Comparison of ENCODE assay signal across 8 cellular contexts in the genomic region with DNA sequence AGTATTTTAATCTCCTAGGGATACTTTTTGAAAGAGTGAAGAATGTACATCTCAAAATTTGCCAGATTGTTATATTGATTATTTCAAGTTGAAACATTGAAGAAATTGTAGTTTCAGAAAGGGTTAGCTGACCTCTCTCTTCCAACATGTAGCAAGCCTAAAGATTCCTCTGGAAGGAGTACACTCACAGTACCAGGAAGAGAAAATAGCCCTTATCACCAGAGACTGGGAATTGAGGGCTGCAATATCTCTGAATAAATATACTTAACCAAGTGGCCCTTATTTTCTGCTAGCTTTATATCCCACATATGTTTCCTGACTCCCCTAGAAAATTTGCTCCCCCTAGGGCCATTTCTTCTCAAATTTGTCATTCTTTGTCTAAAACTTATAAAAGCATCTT.
"Had no signal": no experiment of that assay in that cellular context is flagged by ENCODE, and none has a peak within 500 bp of the region (broad histone marks: within the 10 kb centered on the region; RNA-seq: fewer than 3 reads in every experiment).

No MANE protein-coding gene starts in this region.

- H3K9me3 ChIP-seq: HAP-1 had no signal

- FAIRE-seq: HTR-8/SVneo, K562 had no signal

- H3K4me3 ChIP-seq: HAP-1, K562 had no signal

- DNase-seq: GOT3, H7, IMR-90, KG1 had no signal

- H3K36me3 ChIP-seq: HAP-1 had no signal

- ATAC-seq: HCT116, K562 had no signal
